Comparison of ENCODE assay signal across 21 cellular contexts in genomic region chr14:22476005-22476751, GRCh38.
DNase-seq lines count a peak whose midpoint lies in the region; ATAC-seq and TF ChIP-seq lines count a peak whose summit lies in the region.
"Had no signal": no experiment of that assay in that cellular context is flagged by ENCODE, and none has a peak within 500 bp of the region (broad histone marks: within the 10 kb centered on the region; RNA-seq: fewer than 3 reads in every experiment).

No MANE protein-coding gene starts in this region.

- DNase-seq in activated naive CD4-positive, alpha-beta T cell treated with anti-CD3 and anti-CD28 coated beads for 36 hours, result no peak
- DNase-seq in activated naive CD4-positive, alpha-beta T cell treated with Interleukin-2 at 50 U/mL for 16 hours, result no peak
- DNase-seq in uterus (no peak), occipital lobe (lab: John Stamatoyannopoulos, UW) (no peak)
- DNase-seq: activated CD8-positive, alpha-beta memory T cell treated with anti-CD3 and anti-CD28 coated beads, Interleukin-2, amount 50 U/mL, for 48 hours; caudate nucleus; DMS 273 treated with DMSO at 0.1 percent for 48 hours; effector memory CD4-positive, alpha-beta T cell; heart right ventricle; HFFc6; mesenchymal stem cell; NCI-H2081 treated with DMSO at 0.1 percent for 48 hours; NCI-H524; Peyer's patch; retina had no signal

- no peak overlapping the region for H3K4me3 ChIP-seq in uterus
- H3K4me3 ChIP-seq: adrenal gland, heart right ventricle, Peyer's patch had no signal

- no peaks in the 10 kb centered on the region for H3K9me3 ChIP-seq in KOPT-K1 (ENCODE audit: insufficient read depth, low read length, poor library complexity, severe bottlenecking)
- H3K9me3 ChIP-seq in uterus, result no peaks in the 10 kb centered on the region
- H3K9me3 ChIP-seq: adrenal gland, heart right ventricle, Peyer's patch had no signal

- TF ChIP-seq CTCF in brain (conservative IDR thresholded peaks at IDR 0.05), result no peak
- no peak for TF ChIP-seq CTCF in uterus (IDR thresholded peaks at IDR 0.05)

- CTCF ChIA-PET in activated naive CD4-positive, alpha-beta T cell treated with anti-CD3 and anti-CD28 coated beads for 36 hours (lab: Charles Lee), result no interaction called here

- H3K4me3 Mint-ChIP-seq in activated naive CD4-positive, alpha-beta T cell treated with anti-CD3 and anti-CD28 coated beads for 36 hours, result peak overlapping the region; percentile 21
- no peak overlapping the region for H3K4me3 Mint-ChIP-seq in brain
- H3K4me3 Mint-ChIP-seq: HFFc6 had no signal

- H3K4me1 Mint-ChIP-seq in activated naive CD4-positive, alpha-beta T cell treated with anti-CD3 and anti-CD28 coated beads for 36 hours (ENCODE audit: low read depth), result no peaks in the 10 kb centered on the region
- peaks cover 99% of the 10 kb centered on the region for H3K4me1 Mint-ChIP-seq in brain

- H3K4me1 ChIP-seq in uterus, result peaks cover 9% of the 10 kb centered on the region in 2 donors

- H3K27me3 Mint-ChIP-seq in activated naive CD4-positive, alpha-beta T cell treated with anti-CD3 and anti-CD28 coated beads for 36 hours (ENCODE audit: low read depth), result no peaks in the 10 kb centered on the region
- H3K27me3 Mint-ChIP-seq in brain, result peaks cover 6% of the 10 kb centered on the region

- H3K36me3 ChIP-seq in KOPT-K1 (ENCODE audit: insufficient read depth, low read length) (no peaks in the 10 kb centered on the region), uterus (no peaks in the 10 kb centered on the region)
- H3K36me3 ChIP-seq: adrenal gland, heart right ventricle, Peyer's patch had no signal

- H3K27me3 ChIP-seq in uterus, result no peaks in the 10 kb centered on the region
- H3K27me3 ChIP-seq: adrenal gland, heart right ventricle, Peyer's patch had no signal

- H3K36me3 Mint-ChIP-seq in activated naive CD4-positive, alpha-beta T cell treated with anti-CD3 and anti-CD28 coated beads for 36 hours (ENCODE audit: low read depth), result peaks cover 8% of the 10 kb centered on the region
- H3K36me3 Mint-ChIP-seq in brain, result no peaks in the 10 kb centered on the region

- intact Hi-C loops in activated naive CD4-positive, alpha-beta T cell treated with anti-CD3 and anti-CD28 coated beads for 36 hours (cut with micrococcal nuclease), result no loop called here
- intact Hi-C loops in uterus (cut with DNase I; ENCODE audit: low total_unique reads), result loop anchor here (10.0 kb wide), 1 partner anchor 81 kb away; no protein-coding TSS in a partner anchor

- no peak for TF ChIP-seq POLR2A in uterus (IDR thresholded peaks at IDR 0.05)
- TF ChIP-seq POLR2A in GM18505 (IDR thresholded peaks at IDR 0.05; ENCODE audit: borderline replicate concordance, extremely low read depth, insufficient read depth, insufficient read length), result no peak

- ATAC-seq in GM18505 (IDR thresholded peaks at IDR 0.05; ENCODE audit: unreplicated experiment) (no peak), HG03039 (IDR thresholded peaks at IDR 0.05; ENCODE audit: unreplicated experiment) (no peak)
- ATAC-seq: heart right ventricle, HepG2 had no signal

- no peaks in the 10 kb centered on the region for H3K9me3 Mint-ChIP-seq in activated naive CD4-positive, alpha-beta T cell treated with anti-CD3 and anti-CD28 coated beads for 36 hours
- no peaks in the 10 kb centered on the region for H3K9me3 Mint-ChIP-seq in brain
- H3K9me3 Mint-ChIP-seq: HFFc6 had no signal

- H3K27ac ChIP-seq in KOPT-K1 (ENCODE audit: low read depth, low read length, poor library complexity, severe bottlenecking) (peak overlapping the region; percentile 69), uterus (peak overlapping the region; percentile 14 to 60)
- H3K27ac ChIP-seq: adrenal gland had no signal

- peak overlapping the region; percentile 71 for H3K27ac Mint-ChIP-seq in activated naive CD4-positive, alpha-beta T cell treated with anti-CD3 and anti-CD28 coated beads for 36 hours
- H3K27ac Mint-ChIP-seq in brain, result peak overlapping the region in 3 of 5 experiments; percentile 16 to 80 (median 30)
- H3K27ac Mint-ChIP-seq: HFFc6 had no signal
